In the genomic region with DNA sequence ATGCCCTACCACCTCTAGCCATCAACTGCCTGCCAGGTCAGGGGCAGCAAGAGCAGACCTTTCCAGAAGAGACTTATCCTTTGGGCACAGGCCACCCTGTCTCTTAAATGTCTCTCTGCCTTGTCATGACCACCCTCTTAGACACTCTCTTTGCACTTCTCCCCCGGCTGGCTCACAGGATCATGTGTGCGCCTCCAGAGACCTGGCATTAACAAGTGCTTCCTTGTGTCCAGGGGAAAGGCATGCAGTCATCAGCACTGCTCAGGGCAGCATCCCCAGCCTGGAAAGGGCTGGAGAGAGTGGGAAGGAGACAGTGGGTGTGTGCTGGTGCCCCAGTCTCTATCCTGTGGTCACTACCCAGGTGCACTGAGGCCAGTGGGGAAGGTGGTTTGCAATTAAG, we compare ENCODE assay signal across 24 cellular contexts.
"Had no signal": no experiment of that assay in that cellular context is flagged by ENCODE, and none has a peak within 500 bp of the region (broad histone marks: within the 10 kb centered on the region; RNA-seq: fewer than 3 reads in every experiment).

No MANE protein-coding gene starts in this region.

- ATAC-seq: esophagus mucosa; gastrocnemius medialis; heart right ventricle; left cardiac atrium; lower lobe of right lung; natural killer cell treated with Interleukin-12 subunit alpha and Interleukin-12 subunit beta and Interleukin-15 and Interleukin-18, amount 100 ng/mL, for 72 hours; psoas muscle; right lobe of liver; stimulated activated naive B cell treated with anti-CD40 and anti-IgM and Interleukin-4, amounts not matched to agents 10 μg/mL and 1 μg/mL and 100 μg/mL, for 72 hours; stimulated activated naive CD8-positive, alpha-beta T cell treated with anti-CD3 and anti-CD28 coated beads, Interleukin-15, amount 100 ng/mL, for 72 hours had no signal

- DNase-seq: effector memory CD4-positive, alpha-beta T cell; gastrocnemius medialis; heart right ventricle; hypothalamus; left cardiac atrium; left ventricle myocardium inferior; lower lobe of right lung; occipital lobe; psoas muscle; retina; stimulated activated CD4-positive, alpha-beta T cell treated with anti-CD3 and anti-CD28 coated beads, Interleukin-2, amount 100 ng/mL, for 24 hours; stimulated activated CD4-positive, alpha-beta T cell treated with anti-CD3 and anti-CD28 coated beads, Interleukin-4, amount 100 ng/mL, for 4 hours; stimulated activated naive B cell treated with anti-CD40 and anti-IgM and Interleukin-4, amounts not matched to agents 10 μg/mL and 1 μg/mL and 100 μg/mL, for 72 hours; stimulated activated naive CD8-positive, alpha-beta T cell treated with anti-CD3 and anti-CD28 coated beads, Interleukin-15, amount 100 ng/mL, for 72 hours; testis had no signal

- H3K36me3 ChIP-seq: gastrocnemius medialis, heart right ventricle, left ventricle myocardium inferior, lower lobe of right lung, neural progenitor cell, right lobe of liver, tibial nerve had no signal

- H3K27ac ChIP-seq: gastrocnemius medialis, heart right ventricle, left ventricle myocardium inferior, lower lobe of right lung, neural progenitor cell, psoas muscle, right lobe of liver, testis, tibial nerve had no signal

- H3K9ac ChIP-seq: neural progenitor cell had no signal

- H3K4me3 ChIP-seq: gastrocnemius medialis, heart right ventricle, left ventricle myocardium inferior, lower lobe of right lung, neural progenitor cell, psoas muscle, right lobe of liver, testis, tibial nerve had no signal

- H3K4me1 ChIP-seq: gastrocnemius medialis, lower lobe of right lung, neural progenitor cell, psoas muscle, right lobe of liver, tibial nerve had no signal

- H3K9me3 Mint-ChIP-seq: memory B cell; mesothelial cell of epicardium; natural killer cell treated with Interleukin-12 subunit alpha and Interleukin-12 subunit beta and Interleukin-15 and Interleukin-18, amount 100 ng/mL, for 72 hours; neural progenitor cell; stimulated activated naive CD8-positive, alpha-beta T cell treated with anti-CD3 and anti-CD28 coated beads, Interleukin-15, amount 100 ng/mL, for 72 hours had no signal

- H3K27ac Mint-ChIP-seq: memory B cell; mesothelial cell of epicardium; natural killer cell treated with Interleukin-12 subunit alpha and Interleukin-12 subunit beta and Interleukin-15 and Interleukin-18, amount 100 ng/mL, for 72 hours; neural progenitor cell; stimulated activated naive B cell treated with anti-CD40 and anti-IgM and Interleukin-4, amounts not matched to agents 10 μg/mL and 1 μg/mL and 100 μg/mL, for 72 hours; stimulated activated naive CD8-positive, alpha-beta T cell treated with anti-CD3 and anti-CD28 coated beads, Interleukin-15, amount 100 ng/mL, for 72 hours had no signal

- H3K9me3 ChIP-seq: gastrocnemius medialis, heart right ventricle, left ventricle myocardium inferior, lower lobe of right lung, psoas muscle, right lobe of liver, testis, tibial nerve had no signal

- FAIRE-seq: endometrium, islet of Langerhans had no signal

- H3K4me1 Mint-ChIP-seq: memory B cell; neural progenitor cell; stimulated activated naive B cell treated with anti-CD40 and anti-IgM and Interleukin-4, amounts not matched to agents 10 μg/mL and 1 μg/mL and 100 μg/mL, for 72 hours had no signal

- H3K36me3 Mint-ChIP-seq: memory B cell; mesothelial cell of epicardium; natural killer cell treated with Interleukin-12 subunit alpha and Interleukin-12 subunit beta and Interleukin-15 and Interleukin-18, amount 100 ng/mL, for 72 hours; neural progenitor cell; stimulated activated naive B cell treated with anti-CD40 and anti-IgM and Interleukin-4, amounts not matched to agents 10 μg/mL and 1 μg/mL and 100 μg/mL, for 72 hours had no signal

- H3K4me3 Mint-ChIP-seq: memory B cell; mesothelial cell of epicardium; natural killer cell treated with Interleukin-12 subunit alpha and Interleukin-12 subunit beta and Interleukin-15 and Interleukin-18, amount 100 ng/mL, for 72 hours; neural progenitor cell; stimulated activated naive B cell treated with anti-CD40 and anti-IgM and Interleukin-4, amounts not matched to agents 10 μg/mL and 1 μg/mL and 100 μg/mL, for 72 hours; stimulated activated naive CD8-positive, alpha-beta T cell treated with anti-CD3 and anti-CD28 coated beads, Interleukin-15, amount 100 ng/mL, for 72 hours had no signal
